ENCODE assay signal across 20 cellular contexts in the genomic region with DNA sequence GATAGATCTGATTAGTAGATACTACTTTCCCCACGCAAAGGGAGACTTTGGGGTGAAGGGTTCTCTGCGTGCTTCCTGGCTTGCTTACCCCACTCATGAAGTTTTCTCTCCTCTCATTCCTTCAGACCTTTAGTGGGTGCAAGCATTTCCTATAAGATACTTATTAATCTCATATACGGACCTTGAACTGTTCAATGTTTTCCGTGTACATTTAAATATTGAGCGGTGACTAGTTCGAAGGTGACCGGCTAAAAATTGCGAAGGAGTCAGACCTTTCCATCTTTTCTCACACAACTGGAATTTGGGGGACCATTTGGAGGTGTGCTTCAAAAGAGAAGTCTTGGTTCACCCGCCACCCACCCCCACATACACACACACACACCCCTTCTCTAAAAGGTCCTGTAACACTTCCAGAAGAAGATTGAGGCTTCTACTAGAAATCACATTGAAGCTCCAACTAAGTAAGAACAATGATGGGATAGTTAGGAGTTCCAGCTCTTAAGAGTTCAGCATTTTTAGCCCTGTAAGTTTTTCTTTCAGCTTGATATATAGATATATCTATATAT. TPM values are rescaled to one million over a fixed set of nuclear protein-coding genes. Genes with fewer than 3 reads are reported as not detected.
DNase-seq lines count a peak whose midpoint lies in the region; ATAC-seq and TF ChIP-seq lines count a peak whose summit lies in the region.
"Had no signal": no experiment of that assay in that cellular context is flagged by ENCODE, and none has a peak within 500 bp of the region (broad histone marks: within the 10 kb centered on the region; RNA-seq: fewer than 3 reads in every experiment).

No MANE protein-coding gene starts in this region.

- no peak overlapping the region for H3K4me2 ChIP-seq in GM23338
- H3K4me2 ChIP-seq: A549, BLaER1 had no signal

- H3K27me3 Mint-ChIP-seq in GM23338 (ENCODE audit: insufficient read depth, low read depth, poor library complexity) = peaks cover 100% of the 10 kb centered on the region
- peaks cover 67% of the 10 kb centered on the region for H3K27me3 Mint-ChIP-seq in activated T-helper 1 cell treated with anti-CD3 and anti-CD28 coated beads, Interleukin-12 subunit alpha, Interleukin-12 subunit beta, Interleukin-2, Interleukin-4 antibody, amounts not matched to agents 30 ng/mL and 10 ng/mL and 1 ng/mL, durations not matched to agents 14 hours and 24 hours and 36 hours (ENCODE audit: insufficient read depth)

- H3K4me3 ChIP-seq in GM23338 = peak overlapping the region; percentile 42; the same call in 1 of the 2 replicates
- H3K4me3 ChIP-seq in iPS-15b (ENCODE audit: low read depth, low read length) = peak overlapping the region; percentile 12
- H3K4me3 ChIP-seq: A549, BLaER1 had no signal

- no peak for TF ChIP-seq CTCF in GM23338 (conservative IDR thresholded peaks at IDR 0.05; ENCODE audit: low read depth in 2 of 2)

- H3K79me2 ChIP-seq in GM23338 (replicated peaks; ENCODE audit: insufficient read depth) = no peaks in the 10 kb centered on the region

- H3K4me3 Mint-ChIP-seq in GM23338 = peak overlapping the region; percentile 67; the same call in 1 of the 3 replicates
- H3K4me3 Mint-ChIP-seq in activated T-helper 1 cell treated with anti-CD3 and anti-CD28 coated beads, Interleukin-12 subunit alpha, Interleukin-12 subunit beta, Interleukin-2, Interleukin-4 antibody, amounts not matched to agents 30 ng/mL and 10 ng/mL and 1 ng/mL, durations not matched to agents 14 hours and 24 hours and 36 hours = no peak overlapping the region
- H3K4me3 Mint-ChIP-seq: CD4-positive, alpha-beta memory T cell had no signal

- no peak overlapping the region for H3K9ac ChIP-seq in iPS-15b (ENCODE audit: low read depth, low read length)
- H3K9ac ChIP-seq: BLaER1 had no signal

- H4K20me1 ChIP-seq in GM23338 (replicated peaks; ENCODE audit: insufficient read depth) = peaks cover 45% of the 10 kb centered on the region

- H3K36me3 ChIP-seq in GM23338 (ENCODE audit: insufficient read depth) = no peaks in the 10 kb centered on the region
- no peaks in the 10 kb centered on the region for H3K36me3 ChIP-seq in iPS-15b (ENCODE audit: control insufficient read depth, insufficient read depth, low read length)
- H3K36me3 ChIP-seq: BLaER1 had no signal

- no peak overlapping the region for H2AFZ ChIP-seq in GM23338

- no peak for DNase-seq in GM23338 (ENCODE audit: low spot score)
- DNase-seq in astrocyte of the hippocampus (ENCODE audit: low read depth, low spot score) = peak; percentile 56
- DNase-seq in superior temporal gyrus (ENCODE audit: extremely low spot score) = peak; percentile 39
- no peak for DNase-seq in effector CD8-positive, alpha-beta T cell (lab: John Stamatoyannopoulos, UW)
- DNase-seq in COLO829 (ENCODE audit: low spot score) = no peak
- no peak for DNase-seq in activated T-helper 1 cell treated with anti-CD3 and anti-CD28 coated beads, Interleukin-12 subunit alpha, Interleukin-12 subunit beta, Interleukin-2, Interleukin-4 antibody, amounts not matched to agents 30 ng/mL and 10 ng/mL and 1 ng/mL, durations not matched to agents 14 hours and 24 hours and 36 hours (ENCODE audit: low spot score)
- DNase-seq: Calu3; CD4-positive, alpha-beta memory T cell; EL; KBM-7; NCI-H1105; NCI-H510A; NCI-H774 had no signal

- H3F3A ChIP-seq in GM23338 (replicated peaks; ENCODE audit: low read depth) = peaks cover 11% of the 10 kb centered on the region

- peaks cover 100% of the 10 kb centered on the region for H3K27me3 ChIP-seq in GM23338 (ENCODE audit: insufficient read depth)
- H3K27me3 ChIP-seq in iPS-15b (ENCODE audit: control insufficient read depth, insufficient read depth, low read length) = peaks cover 99% of the 10 kb centered on the region

- no peaks in the 10 kb centered on the region for H3K36me3 Mint-ChIP-seq in GM23338 (ENCODE audit: low read depth)
- H3K36me3 Mint-ChIP-seq in activated T-helper 1 cell treated with anti-CD3 and anti-CD28 coated beads, Interleukin-12 subunit alpha, Interleukin-12 subunit beta, Interleukin-2, Interleukin-4 antibody, amounts not matched to agents 30 ng/mL and 10 ng/mL and 1 ng/mL, durations not matched to agents 14 hours and 24 hours and 36 hours (ENCODE audit: low read depth) = no peaks in the 10 kb centered on the region

- H3K9me3 Mint-ChIP-seq in GM23338 = peaks cover 2% of the 10 kb centered on the region; the same call in 2 of the 3 replicates
- H3K9me3 Mint-ChIP-seq in activated T-helper 1 cell treated with anti-CD3 and anti-CD28 coated beads, Interleukin-12 subunit alpha, Interleukin-12 subunit beta, Interleukin-2, Interleukin-4 antibody, amounts not matched to agents 30 ng/mL and 10 ng/mL and 1 ng/mL, durations not matched to agents 14 hours and 24 hours and 36 hours = peaks cover 5% of the 10 kb centered on the region

- H3K9me2 ChIP-seq in GM23338 (ENCODE audit: insufficient read depth) = no peaks in the 10 kb centered on the region

- H3K4me1 ChIP-seq in GM23338 (ENCODE audit: insufficient read depth) = peaks cover 75% of the 10 kb centered on the region
- H3K4me1 ChIP-seq in iPS-15b (ENCODE audit: control insufficient read depth, insufficient read depth, low read length) = peaks cover 5% of the 10 kb centered on the region
- H3K4me1 ChIP-seq: A549, BLaER1 had no signal

- H3K27ac ChIP-seq in GM23338 (ENCODE audit: low read depth) = no peak overlapping the region
- H3K27ac ChIP-seq: A549, BLaER1 had no signal

- ATAC-seq in GM23338 = no peak
- ATAC-seq: A549, HCT116, Right ventricle myocardium inferior had no signal

- no peak overlapping the region for H3K27ac Mint-ChIP-seq in GM23338
- no peak overlapping the region for H3K27ac Mint-ChIP-seq in activated T-helper 1 cell treated with anti-CD3 and anti-CD28 coated beads, Interleukin-12 subunit alpha, Interleukin-12 subunit beta, Interleukin-2, Interleukin-4 antibody, amounts not matched to agents 30 ng/mL and 10 ng/mL and 1 ng/mL, durations not matched to agents 14 hours and 24 hours and 36 hours

- intact Hi-C loops in activated T-helper 1 cell treated with anti-CD3 and anti-CD28 coated beads, Interleukin-12 subunit alpha, Interleukin-12 subunit beta, Interleukin-2, Interleukin-4 antibody, amounts not matched to agents 30 ng/mL and 10 ng/mL and 1 ng/mL, durations not matched to agents 14 hours and 24 hours and 36 hours (cut with micrococcal nuclease) = no loop called here

- H3K4me1 Mint-ChIP-seq in GM23338 = peaks cover 66% of the 10 kb centered on the region
- H3K4me1 Mint-ChIP-seq in activated T-helper 1 cell treated with anti-CD3 and anti-CD28 coated beads, Interleukin-12 subunit alpha, Interleukin-12 subunit beta, Interleukin-2, Interleukin-4 antibody, amounts not matched to agents 30 ng/mL and 10 ng/mL and 1 ng/mL, durations not matched to agents 14 hours and 24 hours and 36 hours (ENCODE audit: low read depth) = no peaks in the 10 kb centered on the region

- no peaks in the 10 kb centered on the region for H3K9me3 ChIP-seq in iPS-15b (ENCODE audit: control insufficient read depth, insufficient read depth, low read length)
- H3K9me3 ChIP-seq: A549 had no signal

TF ChIP-seq in GM23338, 12 proteins besides CTCF, POLR2A, EP300 and RAD21 (continues in another document):
- TF ChIP-seq EZH2phosphoT487 (IDR thresholded peaks at IDR 0.05; ENCODE audit: unreplicated experiment) (peak; percentile 73), EZH2 (IDR thresholded peaks at IDR 0.05; ENCODE audit: low read depth, unreplicated experiment) (peak; percentile 91)

RNA-seq across cellular contexts. Expression of a gene that starts 6.1 kb away (rescaled TPM):
- 0.10 and 0.12 TPM in 2 replicates for total RNA-seq in GM23338 (2014; rRNA removed; shearing (Covaris generic))
- 0.05 and 0.07 TPM in 2 replicates for polyA plus RNA-seq in GM23338 (2016; fragmentation: Nextera tagmentation; extraction: Ambion mirVana)
- total RNA-seq in activated T-helper 1 cell treated with anti-CD3 and anti-CD28 coated beads, Interleukin-12 subunit alpha, Interleukin-12 subunit beta, Interleukin-2, Interleukin-4 antibody, amounts not matched to agents 30 ng/mL and 10 ng/mL and 1 ng/mL, durations not matched to agents 14 hours and 24 hours and 36 hours = not detected in 2 replicates
- total RNA-seq: Calu3; CD4-positive, alpha-beta memory T cell; OCI-LY7; Right ventricle myocardium inferior; SK-MEL-5 had no signal
- polyA plus RNA-seq: CD4-positive, alpha-beta memory T cell had no signal

Comparison
In these comparisons a context has a peak if more than half of its experiments do, and no peak if none do; other contexts are left out.
1. DNase-seq: peak in astrocyte of the hippocampus (single experiment) and superior temporal gyrus (single experiment); none in GM23338 (single experiment), effector CD8-positive, alpha-beta T cell (single experiment), COLO829 (single experiment) and activated T-helper 1 cell treated with anti-CD3 and anti-CD28 coated beads, Interleukin-12 subunit alpha, Interleukin-12 subunit beta, Interleukin-2, Interleukin-4 antibody, amounts not matched to agents 30 ng/mL and 10 ng/mL and 1 ng/mL, durations not matched to agents 14 hours and 24 hours and 36 hours (single experiment).